8 cellular contexts compared by ENCODE assay signal in genomic region chr3:51672083-51672475, GRCh38. TPM values are rescaled to one million over a fixed set of nuclear protein-coding genes. Genes with fewer than 3 reads are reported as not detected.
DNase-seq lines count a peak whose midpoint lies in the region; ATAC-seq and TF ChIP-seq lines count a peak whose summit lies in the region.

No MANE protein-coding gene starts in this region.

- 27 to 31% methylated on average over 10 to 11 of the region's 11 CpGs for WGBS in body of pancreas, 2 donors

- DNase-seq in left ventricle myocardium inferior, result no peak
- DNase-seq in left ventricle myocardium superior, result no peak
- no peak for DNase-seq in body of pancreas
- DNase-seq in mesenteric fat pad (ENCODE audit: low spot score), result peak; percentile 87
- no peak for DNase-seq in vagina (ENCODE audit: extremely low spot score in 2 of 2)
- DNase-seq in Ammon's horn (ENCODE audit: low spot score), result no peak
- DNase-seq in NAMALWA (ENCODE audit: low spot score), result no peak
- no peak for DNase-seq in NCI-H2227 (lab: John Stamatoyannopoulos, UW; ENCODE audit: unreplicated experiment)

- no peak for TF ChIP-seq POLR2A in body of pancreas (IDR thresholded peaks at IDR 0.05)
- TF ChIP-seq POLR2A in vagina (IDR thresholded peaks at IDR 0.05), result no peak

- H3K27me3 ChIP-seq in left ventricle myocardium inferior (ENCODE audit: low read depth) (no peaks in the 10 kb centered on the region), body of pancreas (no peaks in the 10 kb centered on the region), vagina (no peaks in the 10 kb centered on the region)

- no peak for TF ChIP-seq CTCF in left ventricle myocardium inferior (IDR thresholded peaks at IDR 0.05; ENCODE audit: borderline replicate concordance)
- no peak for TF ChIP-seq CTCF in body of pancreas (IDR thresholded peaks at IDR 0.05)
- no peak for TF ChIP-seq CTCF in vagina (IDR thresholded peaks at IDR 0.05)

- ATAC-seq in left ventricle myocardium superior (no peak), body of pancreas (no peak)

- H3K4me1 ChIP-seq in left ventricle myocardium inferior, result peaks cover 61% of the 10 kb centered on the region
- peaks cover 31% of the 10 kb centered on the region for H3K4me1 ChIP-seq in body of pancreas
- H3K4me1 ChIP-seq in vagina, result peaks cover 66% of the 10 kb centered on the region

- H3K36me3 ChIP-seq in left ventricle myocardium inferior, result peaks cover 19% of the 10 kb centered on the region
- no peaks in the 10 kb centered on the region for H3K36me3 ChIP-seq in body of pancreas (replicated peaks in 1 of 2; ENCODE audit: insufficient read depth in 1 of 2, low read depth in 2 of 2)
- no peaks in the 10 kb centered on the region for H3K36me3 ChIP-seq in vagina

- intact Hi-C loops in left ventricle myocardium inferior (cut with micrococcal nuclease), result no loop called here
- intact Hi-C loops in left ventricle myocardium superior (cut with micrococcal nuclease), result no loop called here
- intact Hi-C loops in body of pancreas (cut with DNase I), result loop anchor here (10.0 kb wide), 1 partner anchor 277 kb away; the partner anchor contains the start of gene RBM15B
- intact Hi-C loops in vagina (cut with DNase I), result loop anchor here (5.0 to 10.0 kb wide), 2 partner anchors 170 to 277 kb away; partner anchors contain the start of genes DCAF1 and RBM15B

- H3K9me3 ChIP-seq in left ventricle myocardium inferior (replicated peaks), result no peaks in the 10 kb centered on the region
- no peaks in the 10 kb centered on the region for H3K9me3 ChIP-seq in body of pancreas
- no peaks in the 10 kb centered on the region for H3K9me3 ChIP-seq in vagina

- H3K27ac ChIP-seq in left ventricle myocardium inferior (replicated peaks) (peak overlapping the region; percentile 98), body of pancreas (peak overlapping the region; percentile 58 to 96 (median 92)), vagina (peak overlapping the region; percentile 85)

- H3K4me3 ChIP-seq in left ventricle myocardium inferior (peak overlapping the region; percentile 89), body of pancreas (peak overlapping the region; percentile 68 to 75), vagina (peak overlapping the region; percentile 65 to 91)

RNA-seq across cellular contexts. Expression of gene TEX264, which starts 1.0 kb away (rescaled TPM):
- total RNA-seq in left ventricle myocardium inferior, result 33.9 TPM
- 36.2 TPM for total RNA-seq in left ventricle myocardium superior
- total RNA-seq in body of pancreas, result 10 to 100 TPM; 41.2 to 44.1 TPM
- 35.4 TPM for total RNA-seq in mesenteric fat pad
- 66.8 TPM for total RNA-seq in vagina

RNA-seq across cellular contexts. Expression of gene GRM2, which starts 34.8 kb away (rescaled TPM):
- total RNA-seq in left ventricle myocardium inferior, result 0.41 TPM
- total RNA-seq in left ventricle myocardium superior, result 0.07 TPM
- total RNA-seq in body of pancreas, result under 1 TPM; 0.26 to 0.99 TPM
- 0.22 TPM for total RNA-seq in mesenteric fat pad
- not detected for total RNA-seq in vagina

Comparison
In these comparisons a context has a peak if more than half of its experiments do, and no peak if none do; other contexts are left out.
1. intact Hi-C loops: an anchor here in body of pancreas (10.0 kb wide) and vagina (5.0 to 10.0 kb wide); none called in left ventricle myocardium inferior and left ventricle myocardium superior.